9 cellular contexts compared by ENCODE assay signal in genomic region chr11:40306938-40307548, GRCh38.
A peak's percentile ranks its signal among the peaks of the same experiment; 100 is the strongest.
DNase-seq lines count a peak whose midpoint lies in the region; ATAC-seq and TF ChIP-seq lines count a peak whose summit lies in the region.
"Had no signal": no experiment of that assay in that cellular context is flagged by ENCODE, and none has a peak within 500 bp of the region (broad histone marks: within the 10 kb centered on the region; RNA-seq: fewer than 3 reads in every experiment).

No MANE protein-coding gene starts in this region.

- H3K9me3 ChIP-seq in naive thymus-derived CD4-positive, alpha-beta T cell (ENCODE audit: control insufficient read depth in 2 of 3, low read length in 3 of 3), result no peaks in the 10 kb centered on the region

- no peak overlapping the region for H3K27ac ChIP-seq in naive thymus-derived CD4-positive, alpha-beta T cell (ENCODE audit: low read depth, low read length)
- H3K27ac ChIP-seq: skin epidermis had no signal

- no peaks in the 10 kb centered on the region for H3K27me3 ChIP-seq in kidney epithelial cell (ENCODE audit: control insufficient read depth, insufficient read depth, low read length)
- H3K27me3 ChIP-seq in naive thymus-derived CD4-positive, alpha-beta T cell (ENCODE audit: control insufficient read depth in 2 of 2, insufficient read depth in 2 of 2, low read length in 2 of 2), result no peaks in the 10 kb centered on the region

- CTCF ChIA-PET in WTC11 (lab: Charles Lee), result interaction anchor here (0.8 to 1.7 kb wide), 10 partner anchors 9 to 894 kb away, joined by 3 to 11 read pairs (median 5); no protein-coding TSS in a partner anchor
- CTCF ChIA-PET in naive thymus-derived CD4-positive, alpha-beta T cell (lab: Charles Lee), result no interaction called here

- peak; percentile 77 for ATAC-seq in GM21423 (IDR thresholded peaks at IDR 0.05; ENCODE audit: unreplicated experiment)
- ATAC-seq in WTC11, result peak; percentile 91
- ATAC-seq in naive thymus-derived CD4-positive, alpha-beta T cell, result no peak

- no peak overlapping the region for H3K27ac Mint-ChIP-seq in WTC11
- H3K27ac Mint-ChIP-seq in naive thymus-derived CD4-positive, alpha-beta T cell, result no peak overlapping the region

- peaks cover 3% of the 10 kb centered on the region; the same call in 1 of the 2 replicates for H3K4me1 Mint-ChIP-seq in WTC11
- H3K4me1 Mint-ChIP-seq in naive thymus-derived CD4-positive, alpha-beta T cell, result no peaks in the 10 kb centered on the region

- DNase-seq in ELR (ENCODE audit: low read depth), result peak; percentile 75
- no peak for DNase-seq in WTC11 (ENCODE audit: low spot score)
- DNase-seq in kidney epithelial cell (ENCODE audit: low read depth), result no peak
- DNase-seq in NCI-H2171 (lab: John Stamatoyannopoulos, UW), result no peak
- no peak for DNase-seq in naive thymus-derived CD4-positive, alpha-beta T cell
- DNase-seq in inferior parietal cortex (ENCODE audit: extremely low spot score), result no peak

- no peaks in the 10 kb centered on the region for H3K27me3 Mint-ChIP-seq in WTC11 (ENCODE audit: low read depth)
- H3K27me3 Mint-ChIP-seq in naive thymus-derived CD4-positive, alpha-beta T cell, result no peaks in the 10 kb centered on the region

- TF ChIP-seq CTCF in LNCAP (IDR thresholded peaks at IDR 0.05), result peak; percentile 78
- TF ChIP-seq CTCF in WTC11 (IDR thresholded peaks at IDR 0.05), result peak; percentile 37
- TF ChIP-seq CTCF in kidney epithelial cell (IDR thresholded peaks at IDR 0.05; ENCODE audit: insufficient read depth, low read length, poor library complexity, severe bottlenecking), result peak; percentile 76

- H3K4me3 Mint-ChIP-seq in WTC11, result no peak overlapping the region
- H3K4me3 Mint-ChIP-seq in naive thymus-derived CD4-positive, alpha-beta T cell, result no peak overlapping the region

- H3K36me3 ChIP-seq in kidney epithelial cell (ENCODE audit: control insufficient read depth, insufficient read depth, low read length), result no peaks in the 10 kb centered on the region
- no peaks in the 10 kb centered on the region for H3K36me3 ChIP-seq in naive thymus-derived CD4-positive, alpha-beta T cell (ENCODE audit: control insufficient read depth in 2 of 3, insufficient read depth in 3 of 3, low read length in 3 of 3)

- no peak overlapping the region for H3K4me3 ChIP-seq in kidney epithelial cell (ENCODE audit: low read depth, low read length)
- no peak overlapping the region for H3K4me3 ChIP-seq in naive thymus-derived CD4-positive, alpha-beta T cell (ENCODE audit: low read length)
- H3K4me3 ChIP-seq: skin epidermis had no signal

- intact Hi-C loops in naive thymus-derived CD4-positive, alpha-beta T cell (cut with micrococcal nuclease), result no loop called here

- no peaks in the 10 kb centered on the region for H3K36me3 Mint-ChIP-seq in WTC11
- H3K36me3 Mint-ChIP-seq in naive thymus-derived CD4-positive, alpha-beta T cell, result no peaks in the 10 kb centered on the region

- POLR2A ChIA-PET in WTC11 (lab: Charles Lee), result no interaction called here
- POLR2A ChIA-PET in naive thymus-derived CD4-positive, alpha-beta T cell (lab: Charles Lee), result no interaction called here

- H3K4me1 ChIP-seq in naive thymus-derived CD4-positive, alpha-beta T cell (ENCODE audit: control insufficient read depth in 2 of 2, insufficient read depth in 2 of 2, low read length in 2 of 2), result no peaks in the 10 kb centered on the region

- no peaks in the 10 kb centered on the region for H3K9me3 Mint-ChIP-seq in WTC11
- peaks cover 0 to 16% (median 8%) of the 10 kb centered on the region in 11 donors for H3K9me3 Mint-ChIP-seq in naive thymus-derived CD4-positive, alpha-beta T cell

TF ChIP-seq in WTC11, 78 proteins besides CTCF, POLR2A, EP300 and RAD21:
- TF ChIP-seq ZNF232 (CRISPR knock-in tag; IDR thresholded peaks at IDR 0.05) (no peak), ZNF671 (CRISPR knock-in tag; IDR thresholded peaks at IDR 0.05) (no peak), SOX15 (CRISPR knock-in tag; IDR thresholded peaks at IDR 0.05) (no peak), ZBTB21 (CRISPR knock-in tag; IDR thresholded peaks at IDR 0.05; ENCODE audit: borderline replicate concordance) (no peak), IRF2 (CRISPR knock-in tag; IDR thresholded peaks at IDR 0.05; ENCODE audit: borderline replicate concordance, low read depth) (no peak), TEAD1 (CRISPR knock-in tag; IDR thresholded peaks at IDR 0.05) (no peak), STAT6 (CRISPR knock-in tag; conservative IDR thresholded peaks at IDR 0.05; ENCODE audit: low read depth) (no peak), CBFB (CRISPR knock-in tag; IDR thresholded peaks at IDR 0.05; ENCODE audit: low read depth) (no peak), ZNF121 (CRISPR knock-in tag; IDR thresholded peaks at IDR 0.05) (no peak), ATF1 (CRISPR knock-in tag; IDR thresholded peaks at IDR 0.05) (no peak), ATF3 (CRISPR knock-in tag; conservative IDR thresholded peaks at IDR 0.05) (no peak), JUN (CRISPR knock-in tag; IDR thresholded peaks at IDR 0.05) (no peak), NR2C2 (CRISPR knock-in tag; IDR thresholded peaks at IDR 0.05) (no peak), AR (CRISPR knock-in tag; IDR thresholded peaks at IDR 0.05) (no peak), NFATC4 (CRISPR knock-in tag; IDR thresholded peaks at IDR 0.05) (no peak), GRHL2 (CRISPR knock-in tag; IDR thresholded peaks at IDR 0.05; ENCODE audit: insufficient replicate concordance, severe bottlenecking) (no peak), MLX (CRISPR knock-in tag; IDR thresholded peaks at IDR 0.05) (no peak), KAT7 (CRISPR knock-in tag; IDR thresholded peaks at IDR 0.05; ENCODE audit: borderline replicate concordance) (no peak)
